In the genomic region with DNA sequence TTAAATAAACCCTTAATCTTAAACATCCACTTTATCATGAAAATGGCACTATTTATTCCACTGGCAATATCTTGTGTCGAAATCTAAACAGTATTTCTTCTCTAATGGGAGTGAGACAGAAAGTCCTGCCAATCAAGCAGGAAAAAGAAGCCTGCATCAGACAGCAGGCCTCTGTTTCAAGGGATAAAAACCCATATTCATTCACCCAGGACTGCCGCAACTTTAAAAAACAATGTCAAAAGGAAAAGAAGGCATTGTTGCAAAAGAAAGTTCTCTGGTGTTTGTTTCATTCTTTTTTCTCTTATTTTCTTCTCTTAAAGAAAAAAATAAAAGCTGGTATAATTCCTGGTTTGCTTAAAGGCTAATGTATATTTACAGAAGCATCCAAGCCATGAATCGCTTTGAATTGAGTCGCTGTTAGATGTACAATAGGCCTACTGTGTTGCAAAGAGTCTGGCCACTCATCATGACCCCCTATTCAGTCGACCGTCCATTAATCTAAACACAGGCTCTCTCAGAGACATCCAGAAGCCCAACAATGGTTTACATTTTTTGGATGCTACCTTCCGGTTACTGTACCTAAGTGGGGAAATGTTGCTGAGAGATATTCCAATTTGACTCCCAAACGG, we compare ENCODE assay signal across 1 cellular context.
TF ChIP-seq lines count a peak whose summit lies in the region.

No MANE protein-coding gene starts in this region.

TF ChIP-seq in K562, 482 proteins besides CTCF, POLR2A, EP300 and RAD21:
- TF ChIP-seq, protein P1, sequence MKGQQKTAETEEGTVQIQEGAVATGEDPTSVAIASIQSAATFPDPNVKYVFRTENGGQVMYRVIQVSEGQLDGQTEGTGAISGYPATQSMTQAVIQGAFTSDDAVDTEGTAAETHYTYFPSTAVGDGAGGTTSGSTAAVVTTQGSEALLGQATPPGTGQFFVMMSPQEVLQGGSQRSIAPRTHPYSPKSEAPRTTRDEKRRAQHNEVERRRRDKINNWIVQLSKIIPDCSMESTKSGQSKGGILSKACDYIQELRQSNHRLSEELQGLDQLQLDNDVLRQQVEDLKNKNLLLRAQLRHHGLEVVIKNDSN (CRISPR knock-in tag; IDR thresholded peaks at IDR 0.05) = no peak
- TF ChIP-seq, protein P2, sequence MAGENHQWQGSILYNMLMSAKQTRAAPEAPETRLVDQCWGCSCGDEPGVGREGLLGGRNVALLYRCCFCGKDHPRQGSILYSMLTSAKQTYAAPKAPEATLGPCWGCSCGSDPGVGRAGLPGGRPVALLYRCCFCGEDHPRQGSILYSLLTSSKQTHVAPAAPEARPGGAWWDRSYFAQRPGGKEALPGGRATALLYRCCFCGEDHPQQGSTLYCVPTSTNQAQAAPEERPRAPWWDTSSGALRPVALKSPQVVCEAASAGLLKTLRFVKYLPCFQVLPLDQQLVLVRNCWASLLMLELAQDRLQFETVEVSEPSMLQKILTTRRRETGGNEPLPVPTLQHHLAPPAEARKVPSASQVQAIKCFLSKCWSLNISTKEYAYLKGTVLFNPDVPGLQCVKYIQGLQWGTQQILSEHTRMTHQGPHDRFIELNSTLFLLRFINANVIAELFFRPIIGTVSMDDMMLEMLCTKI (IDR thresholded peaks at IDR 0.05; ENCODE audit: partially characterized antibody) = no peak
- TF ChIP-seq, protein P3, sequence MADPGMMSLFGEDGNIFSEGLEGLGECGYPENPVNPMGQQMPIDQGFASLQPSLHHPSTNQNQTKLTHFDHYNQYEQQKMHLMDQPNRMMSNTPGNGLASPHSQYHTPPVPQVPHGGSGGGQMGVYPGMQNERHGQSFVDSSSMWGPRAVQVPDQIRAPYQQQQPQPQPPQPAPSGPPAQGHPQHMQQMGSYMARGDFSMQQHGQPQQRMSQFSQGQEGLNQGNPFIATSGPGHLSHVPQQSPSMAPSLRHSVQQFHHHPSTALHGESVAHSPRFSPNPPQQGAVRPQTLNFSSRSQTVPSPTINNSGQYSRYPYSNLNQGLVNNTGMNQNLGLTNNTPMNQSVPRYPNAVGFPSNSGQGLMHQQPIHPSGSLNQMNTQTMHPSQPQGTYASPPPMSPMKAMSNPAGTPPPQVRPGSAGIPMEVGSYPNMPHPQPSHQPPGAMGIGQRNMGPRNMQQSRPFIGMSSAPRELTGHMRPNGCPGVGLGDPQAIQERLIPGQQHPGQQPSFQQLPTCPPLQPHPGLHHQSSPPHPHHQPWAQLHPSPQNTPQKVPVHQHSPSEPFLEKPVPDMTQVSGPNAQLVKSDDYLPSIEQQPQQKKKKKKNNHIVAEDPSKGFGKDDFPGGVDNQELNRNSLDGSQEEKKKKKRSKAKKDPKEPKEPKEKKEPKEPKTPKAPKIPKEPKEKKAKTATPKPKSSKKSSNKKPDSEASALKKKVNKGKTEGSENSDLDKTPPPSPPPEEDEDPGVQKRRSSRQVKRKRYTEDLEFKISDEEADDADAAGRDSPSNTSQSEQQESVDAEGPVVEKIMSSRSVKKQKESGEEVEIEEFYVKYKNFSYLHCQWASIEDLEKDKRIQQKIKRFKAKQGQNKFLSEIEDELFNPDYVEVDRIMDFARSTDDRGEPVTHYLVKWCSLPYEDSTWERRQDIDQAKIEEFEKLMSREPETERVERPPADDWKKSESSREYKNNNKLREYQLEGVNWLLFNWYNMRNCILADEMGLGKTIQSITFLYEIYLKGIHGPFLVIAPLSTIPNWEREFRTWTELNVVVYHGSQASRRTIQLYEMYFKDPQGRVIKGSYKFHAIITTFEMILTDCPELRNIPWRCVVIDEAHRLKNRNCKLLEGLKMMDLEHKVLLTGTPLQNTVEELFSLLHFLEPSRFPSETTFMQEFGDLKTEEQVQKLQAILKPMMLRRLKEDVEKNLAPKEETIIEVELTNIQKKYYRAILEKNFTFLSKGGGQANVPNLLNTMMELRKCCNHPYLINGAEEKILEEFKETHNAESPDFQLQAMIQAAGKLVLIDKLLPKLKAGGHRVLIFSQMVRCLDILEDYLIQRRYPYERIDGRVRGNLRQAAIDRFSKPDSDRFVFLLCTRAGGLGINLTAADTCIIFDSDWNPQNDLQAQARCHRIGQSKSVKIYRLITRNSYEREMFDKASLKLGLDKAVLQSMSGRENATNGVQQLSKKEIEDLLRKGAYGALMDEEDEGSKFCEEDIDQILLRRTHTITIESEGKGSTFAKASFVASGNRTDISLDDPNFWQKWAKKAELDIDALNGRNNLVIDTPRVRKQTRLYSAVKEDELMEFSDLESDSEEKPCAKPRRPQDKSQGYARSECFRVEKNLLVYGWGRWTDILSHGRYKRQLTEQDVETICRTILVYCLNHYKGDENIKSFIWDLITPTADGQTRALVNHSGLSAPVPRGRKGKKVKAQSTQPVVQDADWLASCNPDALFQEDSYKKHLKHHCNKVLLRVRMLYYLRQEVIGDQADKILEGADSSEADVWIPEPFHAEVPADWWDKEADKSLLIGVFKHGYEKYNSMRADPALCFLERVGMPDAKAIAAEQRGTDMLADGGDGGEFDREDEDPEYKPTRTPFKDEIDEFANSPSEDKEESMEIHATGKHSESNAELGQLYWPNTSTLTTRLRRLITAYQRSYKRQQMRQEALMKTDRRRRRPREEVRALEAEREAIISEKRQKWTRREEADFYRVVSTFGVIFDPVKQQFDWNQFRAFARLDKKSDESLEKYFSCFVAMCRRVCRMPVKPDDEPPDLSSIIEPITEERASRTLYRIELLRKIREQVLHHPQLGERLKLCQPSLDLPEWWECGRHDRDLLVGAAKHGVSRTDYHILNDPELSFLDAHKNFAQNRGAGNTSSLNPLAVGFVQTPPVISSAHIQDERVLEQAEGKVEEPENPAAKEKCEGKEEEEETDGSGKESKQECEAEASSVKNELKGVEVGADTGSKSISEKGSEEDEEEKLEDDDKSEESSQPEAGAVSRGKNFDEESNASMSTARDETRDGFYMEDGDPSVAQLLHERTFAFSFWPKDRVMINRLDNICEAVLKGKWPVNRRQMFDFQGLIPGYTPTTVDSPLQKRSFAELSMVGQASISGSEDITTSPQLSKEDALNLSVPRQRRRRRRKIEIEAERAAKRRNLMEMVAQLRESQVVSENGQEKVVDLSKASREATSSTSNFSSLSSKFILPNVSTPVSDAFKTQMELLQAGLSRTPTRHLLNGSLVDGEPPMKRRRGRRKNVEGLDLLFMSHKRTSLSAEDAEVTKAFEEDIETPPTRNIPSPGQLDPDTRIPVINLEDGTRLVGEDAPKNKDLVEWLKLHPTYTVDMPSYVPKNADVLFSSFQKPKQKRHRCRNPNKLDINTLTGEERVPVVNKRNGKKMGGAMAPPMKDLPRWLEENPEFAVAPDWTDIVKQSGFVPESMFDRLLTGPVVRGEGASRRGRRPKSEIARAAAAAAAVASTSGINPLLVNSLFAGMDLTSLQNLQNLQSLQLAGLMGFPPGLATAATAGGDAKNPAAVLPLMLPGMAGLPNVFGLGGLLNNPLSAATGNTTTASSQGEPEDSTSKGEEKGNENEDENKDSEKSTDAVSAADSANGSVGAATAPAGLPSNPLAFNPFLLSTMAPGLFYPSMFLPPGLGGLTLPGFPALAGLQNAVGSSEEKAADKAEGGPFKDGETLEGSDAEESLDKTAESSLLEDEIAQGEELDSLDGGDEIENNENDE (IDR thresholded peaks at IDR 0.05; ENCODE audit: low read depth, low read length) = no peak
- TF ChIP-seq C11orf30 (IDR thresholded peaks at IDR 0.05; ENCODE audit: low read depth) (no peak), RBM15 (IDR thresholded peaks at IDR 0.05; ENCODE audit: insufficient read depth, low read length) (no peak), RHOXF2B (CRISPR knock-in tag; conservative IDR thresholded peaks at IDR 0.05) (no peak), ZFPM2 (CRISPR knock-in tag; IDR thresholded peaks at IDR 0.05) (no peak), BRD9 (IDR thresholded peaks at IDR 0.05; ENCODE audit: low read depth, partially characterized antibody) (no peak), L3MBTL2 (IDR thresholded peaks at IDR 0.05) (no peak), STAT5B (CRISPR knock-in tag; IDR thresholded peaks at IDR 0.05) (no peak), ZNF12 (CRISPR knock-in tag; IDR thresholded peaks at IDR 0.05) (no peak), MXI1 (IDR thresholded peaks at IDR 0.05; ENCODE audit: low read depth, low read length) (no peak), DIDO1 (tag; IDR thresholded peaks at IDR 0.05; ENCODE audit: low read depth) (no peak), MCM3 (IDR thresholded peaks at IDR 0.05) (no peak), ZFP36 (IDR thresholded peaks at IDR 0.05; ENCODE audit: low read depth, low read length, partially characterized antibody) (no peak), HOXB6 (CRISPR knock-in tag; IDR thresholded peaks at IDR 0.05; ENCODE audit: borderline replicate concordance) (no peak), ZZZ3 (IDR thresholded peaks at IDR 0.05) (no peak), CEBPB (tag; IDR thresholded peaks at IDR 0.05) (peak; percentile 21; the same call in 1 of the 2 replicates), CEBPG (CRISPR knock-in tag; IDR thresholded peaks at IDR 0.05) (no peak), CEBPG (tag; conservative IDR thresholded peaks at IDR 0.05 in 1 of 2, IDR thresholded peaks at IDR 0.05 in 1 of 2) (peak in 1 of 2 experiments; percentile 16; a peak in 1 of 4 replicates), ERF (CRISPR knock-in tag; IDR thresholded peaks at IDR 0.05) (no peak)
- TF ChIP-seq, protein P4, sequence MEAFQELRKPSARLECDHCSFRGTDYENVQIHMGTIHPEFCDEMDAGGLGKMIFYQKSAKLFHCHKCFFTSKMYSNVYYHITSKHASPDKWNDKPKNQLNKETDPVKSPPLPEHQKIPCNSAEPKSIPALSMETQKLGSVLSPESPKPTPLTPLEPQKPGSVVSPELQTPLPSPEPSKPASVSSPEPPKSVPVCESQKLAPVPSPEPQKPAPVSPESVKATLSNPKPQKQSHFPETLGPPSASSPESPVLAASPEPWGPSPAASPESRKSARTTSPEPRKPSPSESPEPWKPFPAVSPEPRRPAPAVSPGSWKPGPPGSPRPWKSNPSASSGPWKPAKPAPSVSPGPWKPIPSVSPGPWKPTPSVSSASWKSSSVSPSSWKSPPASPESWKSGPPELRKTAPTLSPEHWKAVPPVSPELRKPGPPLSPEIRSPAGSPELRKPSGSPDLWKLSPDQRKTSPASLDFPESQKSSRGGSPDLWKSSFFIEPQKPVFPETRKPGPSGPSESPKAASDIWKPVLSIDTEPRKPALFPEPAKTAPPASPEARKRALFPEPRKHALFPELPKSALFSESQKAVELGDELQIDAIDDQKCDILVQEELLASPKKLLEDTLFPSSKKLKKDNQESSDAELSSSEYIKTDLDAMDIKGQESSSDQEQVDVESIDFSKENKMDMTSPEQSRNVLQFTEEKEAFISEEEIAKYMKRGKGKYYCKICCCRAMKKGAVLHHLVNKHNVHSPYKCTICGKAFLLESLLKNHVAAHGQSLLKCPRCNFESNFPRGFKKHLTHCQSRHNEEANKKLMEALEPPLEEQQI (IDR thresholded peaks at IDR 0.05) = 0 out of 2 replicates have a peak, but pooled peaks have one; percentile 7
- TF ChIP-seq, protein P5, sequence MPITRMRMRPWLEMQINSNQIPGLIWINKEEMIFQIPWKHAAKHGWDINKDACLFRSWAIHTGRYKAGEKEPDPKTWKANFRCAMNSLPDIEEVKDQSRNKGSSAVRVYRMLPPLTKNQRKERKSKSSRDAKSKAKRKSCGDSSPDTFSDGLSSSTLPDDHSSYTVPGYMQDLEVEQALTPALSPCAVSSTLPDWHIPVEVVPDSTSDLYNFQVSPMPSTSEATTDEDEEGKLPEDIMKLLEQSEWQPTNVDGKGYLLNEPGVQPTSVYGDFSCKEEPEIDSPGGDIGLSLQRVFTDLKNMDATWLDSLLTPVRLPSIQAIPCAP (CRISPR knock-in tag; IDR thresholded peaks at IDR 0.05; ENCODE audit: borderline replicate concordance) = no peak
- TF ChIP-seq, protein P6, sequence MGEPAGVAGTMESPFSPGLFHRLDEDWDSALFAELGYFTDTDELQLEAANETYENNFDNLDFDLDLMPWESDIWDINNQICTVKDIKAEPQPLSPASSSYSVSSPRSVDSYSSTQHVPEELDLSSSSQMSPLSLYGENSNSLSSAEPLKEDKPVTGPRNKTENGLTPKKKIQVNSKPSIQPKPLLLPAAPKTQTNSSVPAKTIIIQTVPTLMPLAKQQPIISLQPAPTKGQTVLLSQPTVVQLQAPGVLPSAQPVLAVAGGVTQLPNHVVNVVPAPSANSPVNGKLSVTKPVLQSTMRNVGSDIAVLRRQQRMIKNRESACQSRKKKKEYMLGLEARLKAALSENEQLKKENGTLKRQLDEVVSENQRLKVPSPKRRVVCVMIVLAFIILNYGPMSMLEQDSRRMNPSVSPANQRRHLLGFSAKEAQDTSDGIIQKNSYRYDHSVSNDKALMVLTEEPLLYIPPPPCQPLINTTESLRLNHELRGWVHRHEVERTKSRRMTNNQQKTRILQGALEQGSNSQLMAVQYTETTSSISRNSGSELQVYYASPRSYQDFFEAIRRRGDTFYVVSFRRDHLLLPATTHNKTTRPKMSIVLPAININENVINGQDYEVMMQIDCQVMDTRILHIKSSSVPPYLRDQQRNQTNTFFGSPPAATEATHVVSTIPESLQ (CRISPR knock-in tag; IDR thresholded peaks at IDR 0.05) = no peak
